ENCODE assay signal across 31 cellular contexts in the genomic region with DNA sequence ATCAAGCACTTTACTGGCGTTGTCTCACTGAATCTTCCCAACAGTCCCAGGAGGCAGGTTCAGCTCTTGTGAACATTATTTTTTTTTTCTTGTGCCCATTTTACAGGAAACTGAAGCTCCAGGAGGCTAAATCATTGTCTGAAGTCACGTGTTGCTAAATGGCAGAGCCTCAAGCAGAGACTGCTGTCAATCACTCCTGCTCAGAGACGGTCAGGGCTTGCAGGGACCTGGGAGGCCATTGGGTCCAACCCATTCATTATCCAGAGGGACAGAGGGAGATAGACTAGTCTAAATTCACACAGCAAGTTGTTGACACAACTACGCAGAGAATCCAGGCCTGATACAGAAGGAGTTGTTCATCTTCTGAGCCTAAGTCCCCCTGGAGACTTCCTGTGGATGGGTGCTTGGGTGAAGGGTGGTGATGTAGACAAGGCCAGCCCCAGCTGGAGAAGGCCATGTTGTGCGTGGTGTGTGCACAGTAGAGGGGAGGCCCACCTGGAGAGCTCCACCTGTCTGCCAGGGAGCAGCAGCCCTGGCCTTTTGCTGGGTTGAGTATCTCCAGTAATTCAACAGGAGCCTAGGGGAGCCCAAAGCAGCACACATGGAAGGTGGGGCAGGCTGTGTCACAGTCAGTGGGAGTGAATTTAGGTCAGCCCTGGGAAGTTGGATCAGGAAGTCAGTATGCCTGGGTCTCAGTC. TPM values are rescaled to one million over a fixed set of nuclear protein-coding genes. Genes with fewer than 3 reads are reported as not detected.
"Had no signal": no experiment of that assay in that cellular context is flagged by ENCODE, and none has a peak within 500 bp of the region (broad histone marks: within the 10 kb centered on the region; RNA-seq: fewer than 3 reads in every experiment).

No MANE protein-coding gene starts in this region.

- H3K36me3 Mint-ChIP-seq: activated naive CD8-positive, alpha-beta T cell treated with anti-CD3 and anti-CD28 coated beads for 36 hours; brain; natural killer cell treated with Interleukin-12 subunit alpha and Interleukin-12 subunit beta and Interleukin-15 and Interleukin-18, amount 100 ng/mL, for 72 hours; stimulated activated memory B cell treated with anti-CD40 and anti-IgM and Interleukin-4, amounts not matched to agents 10 μg/mL and 1 μg/mL and 100 μg/mL, for 72 hours had no signal

- H3K4me3 ChIP-seq: adrenal gland, cardiac muscle cell, coronary artery, dorsolateral prefrontal cortex, left lung, lung, mucosa of descending colon, upper lobe of left lung, vagina had no signal

- ATAC-seq: left lung; mucosa of descending colon; natural killer cell treated with Interleukin-12 subunit alpha and Interleukin-12 subunit beta and Interleukin-15 and Interleukin-18, amount 100 ng/mL, for 72 hours; right cardiac atrium; stimulated activated memory B cell treated with anti-CD40 and anti-IgM and Interleukin-4, amounts not matched to agents 10 μg/mL and 1 μg/mL and 100 μg/mL, for 72 hours; stimulated activated naive CD8-positive, alpha-beta T cell treated with anti-CD3 and anti-CD28 coated beads, Interleukin-15, amount 100 ng/mL, for 72 hours had no signal

- H3K27me3 ChIP-seq: adrenal gland, cardiac muscle cell, vagina had no signal

- H3K27ac Mint-ChIP-seq: activated naive CD4-positive, alpha-beta T cell treated with anti-CD3 and anti-CD28 coated beads for 36 hours; activated naive CD8-positive, alpha-beta T cell treated with anti-CD3 and anti-CD28 coated beads for 36 hours; activated T-helper 1 cell treated with anti-CD3 and anti-CD28 coated beads, Interleukin-12 subunit alpha, Interleukin-12 subunit beta, Interleukin-2, Interleukin-4 antibody, amounts not matched to agents 30 ng/mL and 10 ng/mL and 1 ng/mL, durations not matched to agents 14 hours and 24 hours and 36 hours; natural killer cell treated with Interleukin-12 subunit alpha and Interleukin-12 subunit beta and Interleukin-15 and Interleukin-18, amount 100 ng/mL, for 72 hours; stimulated activated memory B cell treated with anti-CD40 and anti-IgM and Interleukin-4, amounts not matched to agents 10 μg/mL and 1 μg/mL and 100 μg/mL, for 72 hours; stimulated activated naive CD8-positive, alpha-beta T cell treated with anti-CD3 and anti-CD28 coated beads, Interleukin-15, amount 100 ng/mL, for 72 hours had no signal

- H3K36me3 ChIP-seq: adrenal gland, cardiac muscle cell, left lung, upper lobe of left lung, vagina had no signal

- H3K4me1 ChIP-seq: adrenal gland, left lung had no signal

- H3K4me3 Mint-ChIP-seq: activated naive CD4-positive, alpha-beta T cell treated with anti-CD3 and anti-CD28 coated beads for 36 hours; activated naive CD8-positive, alpha-beta T cell treated with anti-CD3 and anti-CD28 coated beads for 36 hours; activated T-helper 1 cell treated with anti-CD3 and anti-CD28 coated beads, Interleukin-12 subunit alpha, Interleukin-12 subunit beta, Interleukin-2, Interleukin-4 antibody, amounts not matched to agents 30 ng/mL and 10 ng/mL and 1 ng/mL, durations not matched to agents 14 hours and 24 hours and 36 hours; brain; natural killer cell treated with Interleukin-12 subunit alpha and Interleukin-12 subunit beta and Interleukin-15 and Interleukin-18, amount 100 ng/mL, for 72 hours; stimulated activated memory B cell treated with anti-CD40 and anti-IgM and Interleukin-4, amounts not matched to agents 10 μg/mL and 1 μg/mL and 100 μg/mL, for 72 hours; stimulated activated naive CD8-positive, alpha-beta T cell treated with anti-CD3 and anti-CD28 coated beads, Interleukin-15, amount 100 ng/mL, for 72 hours had no signal

- H3K27ac ChIP-seq: adrenal gland, cardiac muscle cell, coronary artery, dorsolateral prefrontal cortex, left lung, upper lobe of left lung, vagina, VCaP had no signal

- H3K9me3 Mint-ChIP-seq: activated naive CD4-positive, alpha-beta T cell treated with anti-CD3 and anti-CD28 coated beads for 36 hours; activated naive CD8-positive, alpha-beta T cell treated with anti-CD3 and anti-CD28 coated beads for 36 hours; activated T-helper 1 cell treated with anti-CD3 and anti-CD28 coated beads, Interleukin-12 subunit alpha, Interleukin-12 subunit beta, Interleukin-2, Interleukin-4 antibody, amounts not matched to agents 30 ng/mL and 10 ng/mL and 1 ng/mL, durations not matched to agents 14 hours and 24 hours and 36 hours; brain; natural killer cell treated with Interleukin-12 subunit alpha and Interleukin-12 subunit beta and Interleukin-15 and Interleukin-18, amount 100 ng/mL, for 72 hours; stimulated activated memory B cell treated with anti-CD40 and anti-IgM and Interleukin-4, amounts not matched to agents 10 μg/mL and 1 μg/mL and 100 μg/mL, for 72 hours; stimulated activated naive CD8-positive, alpha-beta T cell treated with anti-CD3 and anti-CD28 coated beads, Interleukin-15, amount 100 ng/mL, for 72 hours had no signal

- H3K9me3 ChIP-seq: adrenal gland, left lung, mucosa of descending colon, upper lobe of left lung, vagina had no signal

- DNase-seq: activated CD4-positive, alpha-beta T cell treated with anti-CD3 and anti-CD28 coated beads for 4 hours; activated CD4-positive, alpha-beta T cell treated with anti-CD3 and anti-CD28 coated beads, Interleukin-2, amount 50 U/mL, for 4 hours; activated CD8-positive, alpha-beta memory T cell treated with anti-CD3 and anti-CD28 coated beads, Interleukin-2, amount 50 U/mL, for 4 hours; activated effector memory CD4-positive, alpha-beta T cell treated with anti-CD3 and anti-CD28 coated beads, Interleukin-2, amount 50 U/mL, for 16 hours; activated naive CD4-positive, alpha-beta T cell treated with anti-CD3 and anti-CD28 coated beads for 36 hours; activated naive CD8-positive, alpha-beta T cell treated with anti-CD3 and anti-CD28 coated beads for 36 hours; activated T-cell treated with anti-CD3 and anti-CD28 coated beads, Interleukin-2, amount 50 U/mL, for 1 hour; adrenal gland; aorta; dorsolateral prefrontal cortex; effector memory CD4-positive, alpha-beta T cell; left lung; mucosa of descending colon; posterior cingulate gyrus; right cardiac atrium; stimulated activated CD4-positive, alpha-beta T cell treated with anti-CD3 and anti-CD28 coated beads, Interleukin-4, amount 100 ng/mL, for 4 hours; stimulated activated CD8-positive, alpha-beta memory T cell treated with anti-CD3 and anti-CD28 coated beads, Interleukin-4, amount 100 ng/mL, for 48 hours; stimulated activated naive CD8-positive, alpha-beta T cell treated with anti-CD3 and anti-CD28 coated beads, Interleukin-15, amount 100 ng/mL, for 72 hours; substantia nigra; upper lobe of left lung had no signal

RNA-seq across cellular contexts. Expression of a gene that starts 24.3 kb away (rescaled TPM):
- total RNA-seq: activated naive CD8-positive, alpha-beta T cell treated with anti-CD3 and anti-CD28 coated beads for 36 hours; epithelial cell of proximal tubule; mesenteric fat pad; natural killer cell treated with Interleukin-12 subunit alpha and Interleukin-12 subunit beta and Interleukin-15 and Interleukin-18, amount 100 ng/mL, for 72 hours had no signal
- polyA plus RNA-seq: aorta had no signal

RNA-seq across cellular contexts. Expression of a gene that starts 44.8 kb away (rescaled TPM):
- total RNA-seq: mesenteric fat pad had no signal
